Comparison of ENCODE assay signal across 1 cellular context in genomic region chr9:27572566-27572917, GRCh38.
TF ChIP-seq lines count a peak whose summit lies in the region.

No MANE protein-coding gene starts in this region.

TF ChIP-seq in SK-N-SH treated with all-trans-retinoic acid at 6 μM for 48 hours, 23 proteins besides CTCF, POLR2A, EP300 and RAD21 (continued from another document):
- TF ChIP-seq TSHZ2 (CRISPR knock-in tag; IDR thresholded peaks at IDR 0.05) (no peak), POU6F1 (CRISPR knock-in tag; IDR thresholded peaks at IDR 0.05; ENCODE audit: borderline replicate concordance, low read depth) (no peak), CSRNP3 (CRISPR knock-in tag; IDR thresholded peaks at IDR 0.05) (no peak), TOX (CRISPR knock-in tag; IDR thresholded peaks at IDR 0.05; ENCODE audit: borderline replicate concordance) (no peak), OSR1 (CRISPR knock-in tag; IDR thresholded peaks at IDR 0.05) (no peak)
TF ChIP-seq in SK-N-SH treated with all-trans-retinoic acid at 6 μM for 48 hours: peak in this region for 0.
